Comparison of ENCODE assay signal across 8 cellular contexts in the genomic region with DNA sequence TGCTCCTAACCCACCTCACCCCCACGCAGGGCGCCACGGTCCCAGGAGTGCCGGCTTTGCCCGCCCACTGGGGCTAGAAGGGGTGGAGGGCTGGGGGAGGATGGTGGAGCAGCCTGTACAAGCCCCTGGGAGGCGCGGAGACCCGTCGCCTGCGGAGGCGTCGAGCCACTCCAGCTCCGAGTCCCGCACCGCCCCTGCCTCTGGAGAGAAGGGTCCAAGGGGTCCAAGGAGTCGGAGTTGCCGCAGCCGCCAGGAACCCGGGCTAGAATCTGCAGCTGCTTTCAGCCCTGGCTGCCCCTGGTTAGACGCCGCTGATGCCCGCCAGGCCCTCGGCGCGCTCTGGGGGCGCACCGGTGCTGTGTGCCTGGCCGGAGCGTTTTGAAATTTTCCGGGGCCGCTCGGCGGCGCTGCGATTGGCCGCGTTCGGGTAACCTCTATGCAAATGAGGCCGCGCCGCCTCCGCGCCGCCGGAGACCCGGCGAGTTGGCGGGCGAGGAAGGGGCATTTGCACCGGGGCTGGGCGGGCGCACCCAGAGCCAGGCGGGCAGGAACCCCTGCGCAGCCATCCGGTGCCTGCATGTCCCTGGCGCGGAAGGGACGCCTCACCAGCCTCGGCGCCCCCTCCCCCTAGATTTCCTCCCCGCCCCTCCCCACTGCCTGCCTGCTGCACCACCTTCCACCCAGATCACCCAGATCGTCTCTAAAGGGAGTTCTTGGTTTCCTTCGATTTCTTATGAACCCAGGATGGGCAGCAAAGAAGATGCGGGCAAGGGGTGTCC. TPM values are rescaled to one million over a fixed set of nuclear protein-coding genes. Genes with fewer than 3 reads are reported as not detected.
DNase-seq lines count a peak whose midpoint lies in the region; ATAC-seq and TF ChIP-seq lines count a peak whose summit lies in the region.

A gene with protein sequence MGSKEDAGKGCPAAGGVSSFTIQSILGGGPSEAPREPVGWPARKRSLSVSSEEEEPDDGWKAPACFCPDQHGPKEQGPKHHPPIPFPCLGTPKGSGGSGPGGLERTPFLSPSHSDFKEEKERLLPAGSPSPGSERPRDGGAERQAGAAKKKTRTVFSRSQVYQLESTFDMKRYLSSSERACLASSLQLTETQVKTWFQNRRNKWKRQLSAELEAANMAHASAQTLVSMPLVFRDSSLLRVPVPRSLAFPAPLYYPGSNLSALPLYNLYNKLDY (plus strand): TSS at position 502 of the 779 bp plus-strand sequence. CDS start 243 bp downstream, at position 745.

- H3K27ac ChIP-seq in breast epithelium (no peak within 1 kb of the TSS), endodermal cell (ENCODE audit: low read depth, low read length) (no peak within 1 kb of the TSS), thoracic aorta (no peak within 1 kb of the TSS)

- intact Hi-C loops in breast epithelium (cut with DNase I; ENCODE audit: low total_unique reads) (no loop called here), MCF 10A (cut with micrococcal nuclease) (no loop called here)

- no peak for TF ChIP-seq POLR2A in breast epithelium (IDR thresholded peaks at IDR 0.05)

- no peak within 1 kb of the TSS for H3K4me3 Mint-ChIP-seq in MCF 10A (ENCODE audit: unreplicated experiment)
- peak within 1 kb of the TSS; percentile 59 for H3K4me3 Mint-ChIP-seq in endodermal cell

- H3K27ac Mint-ChIP-seq in MCF 10A (ENCODE audit: low read depth, unreplicated experiment) (no peak within 1 kb of the TSS), endodermal cell (no peak within 1 kb of the TSS)

- DNase-seq in breast epithelium (ENCODE audit: low spot score in 2 of 2): no peak
- no peak for DNase-seq in MCF 10A (ENCODE audit: unreplicated experiment)
- DNase-seq in NCI-H69 (lab: John Stamatoyannopoulos, UW): peak; percentile 57
- peak; percentile 89 for DNase-seq in endodermal cell
- no peak for DNase-seq in thoracic aorta (ENCODE audit: low spot score)
- no peak for DNase-seq in midbrain (lab: John Stamatoyannopoulos, UW)

- H3K4me3 ChIP-seq in breast epithelium (peak within 1 kb of the TSS in 2 of 3 donors; percentile 13 to 48), endodermal cell (ENCODE audit: low read length) (no peak within 1 kb of the TSS), thoracic aorta (peak within 1 kb of the TSS; percentile 13)

- WGBS in endodermal cell (ENCODE audit: insufficient coverage in 1 of 2, insufficient read length in 1 of 2), 2 experiments: 1% methylated on average over 10 to 63 of the region's 64 CpGs

- no TSS peak for BruUV-seq in MCF 10A (replicated peaks; lab: Mats Ljungman, UMichigan)

- POLR2A ChIA-PET in MCF 10A (lab: Yijun Ruan, JAX): interaction anchor here (0.6 kb wide), 1 partner anchor 18 kb away, joined by 3 read pairs; no protein-coding TSS in a partner anchor

- H3K36me3 ChIP-seq in breast epithelium: no peaks in the 10 kb centered on the region
- no peaks in the 10 kb centered on the region for H3K36me3 ChIP-seq in endodermal cell (ENCODE audit: control insufficient read depth, insufficient read depth, low read length)
- H3K36me3 ChIP-seq in thoracic aorta: no peaks in the 10 kb centered on the region

- H3K4me1 ChIP-seq in breast epithelium: peaks cover 5 to 40% of the 10 kb centered on the region in 2 donors
- peaks cover 3% of the 10 kb centered on the region for H3K4me1 ChIP-seq in endodermal cell (ENCODE audit: control insufficient read depth, insufficient read depth, low read length)
- peaks cover 9 to 49% of the 10 kb centered on the region in 2 donors for H3K4me1 ChIP-seq in thoracic aorta (ENCODE audit: control insufficient read depth in 1 of 2, low read depth in 2 of 2)

- TF ChIP-seq CTCF in breast epithelium (IDR thresholded peaks at IDR 0.05) (no peak), MCF 10A (IDR thresholded peaks at IDR 0.05; ENCODE audit: unreplicated experiment) (no peak), endodermal cell (conservative IDR thresholded peaks at IDR 0.05) (peak; percentile 25), thoracic aorta (IDR thresholded peaks at IDR 0.05) (no peak)

- H3K9me3 Mint-ChIP-seq in MCF 10A (ENCODE audit: unreplicated experiment) (no peaks in the 10 kb centered on the region), endodermal cell (no peaks in the 10 kb centered on the region)

- H3K9ac ChIP-seq in endodermal cell (ENCODE audit: extremely low read depth, low read length, poor library complexity, severe bottlenecking): no peak within 1 kb of the TSS

- CTCF ChIA-PET in MCF 10A (lab: Yijun Ruan, JAX): interaction anchor here (1.1 kb wide), 1 partner anchor 411 kb away, joined by 3 read pairs; no protein-coding TSS in a partner anchor

- H3K27me3 ChIP-seq in breast epithelium (peaks cover 20 to 100% of the 10 kb centered on the region in 2 donors), endodermal cell (ENCODE audit: control insufficient read depth, insufficient read depth, low read length, poor library complexity, severe bottlenecking) (peaks cover 100% of the 10 kb centered on the region), thoracic aorta (replicated peaks; ENCODE audit: insufficient read depth) (peaks cover 73% of the 10 kb centered on the region)

- H3K36me3 Mint-ChIP-seq in MCF 10A (ENCODE audit: insufficient read depth, unreplicated experiment): no peaks in the 10 kb centered on the region
- H3K36me3 Mint-ChIP-seq in endodermal cell (ENCODE audit: low read depth): no peaks in the 10 kb centered on the region

- H3K4me1 Mint-ChIP-seq in MCF 10A (ENCODE audit: insufficient read depth, unreplicated experiment) (peaks cover 6% of the 10 kb centered on the region), endodermal cell (peaks cover 24% of the 10 kb centered on the region)

- H3K9me3 ChIP-seq in breast epithelium (no peaks in the 10 kb centered on the region), endodermal cell (ENCODE audit: control insufficient read depth, low read length) (no peaks in the 10 kb centered on the region), thoracic aorta (no peaks in the 10 kb centered on the region)

- peaks cover 11% of the 10 kb centered on the region for H3K27me3 Mint-ChIP-seq in MCF 10A (ENCODE audit: insufficient read depth, unreplicated experiment)
- peaks cover 98% of the 10 kb centered on the region for H3K27me3 Mint-ChIP-seq in endodermal cell (ENCODE audit: insufficient read depth)

- ATAC-seq in thoracic aorta (ENCODE audit: insufficient number of reproducible peaks, low FRiP score, low read depth): no peak
- ATAC-seq in HG03196 (IDR thresholded peaks at IDR 0.05; ENCODE audit: unreplicated experiment): no peak
- no peak for ATAC-seq in HG02678 (IDR thresholded peaks at IDR 0.05; ENCODE audit: unreplicated experiment)

RNA-seq across cellular contexts. Expression of the gene that starts here (rescaled TPM):
- total RNA-seq in breast epithelium: not detected
- not detected in 2 replicates for total RNA-seq in MCF 10A (2022)
- not detected for total RNA-seq in endodermal cell
- polyA plus RNA-seq in endodermal cell (2013, experiment 1 of 2): 0.21 TPM
- not detected for polyA plus RNA-seq in endodermal cell (2013, experiment 2 of 2)
- total RNA-seq in thoracic aorta: not detected

Comparison
In these comparisons a context has a peak if more than half of its experiments do, and no peak if none do; other contexts are left out.
1. Peak in DNase-seq in endodermal cell; RNA of the gene not detected or under 1 TPM.